In the genomic region with DNA sequence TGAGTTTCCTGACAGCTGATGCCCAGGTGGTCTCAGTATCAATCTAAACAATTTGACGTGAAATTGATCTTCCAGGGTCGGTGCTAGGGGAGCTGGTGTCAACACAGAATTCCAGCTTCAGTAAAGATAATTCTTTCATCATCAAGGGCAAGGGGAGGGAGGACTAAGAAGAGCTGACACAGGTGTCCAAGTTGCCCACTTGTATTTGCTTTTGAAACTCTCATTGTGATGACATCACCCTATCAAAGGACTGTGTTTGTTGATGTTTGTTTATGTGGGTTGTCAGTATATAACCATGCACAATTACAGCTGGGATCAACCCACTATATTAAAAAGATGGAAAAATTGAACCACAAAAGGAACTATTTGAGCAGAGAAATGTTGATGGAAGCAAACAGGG, we compare ENCODE assay signal across 26 cellular contexts. TPM values are rescaled to one million over a fixed set of nuclear protein-coding genes. Genes with fewer than 3 reads are reported as not detected.
"Had no signal": no experiment of that assay in that cellular context is flagged by ENCODE, and none has a peak within 500 bp of the region (broad histone marks: within the 10 kb centered on the region; RNA-seq: fewer than 3 reads in every experiment).

No MANE protein-coding gene starts in this region.

- H3K36me3 ChIP-seq: esophagus squamous epithelium, gastrocnemius medialis, neutrophil, pancreas, thyroid gland, upper lobe of right lung, WERI-Rb-1 had no signal

- H3K4me1 ChIP-seq: esophagus squamous epithelium, gastrocnemius medialis, thyroid gland, upper lobe of right lung had no signal

- FAIRE-seq: islet of Langerhans, pancreas, TTC549 had no signal

- DNase-seq: activated CD4-positive, alpha-beta T cell treated with anti-CD3 and anti-CD28 coated beads, Interleukin-2, amount 10 ng/mL, durations not matched to agents 7 days and 5 days; activated CD4-positive, CD25-positive, alpha-beta regulatory T cell treated with anti-CD3 and anti-CD28 coated beads, Interleukin-2, amount 50 U/mL, for 72 hours; activated CD8-positive, alpha-beta memory T cell treated with anti-CD3 and anti-CD28 coated beads, Interleukin-2, amount 10 ng/mL, durations not matched to agents 7 days and 5 days; activated CD8-positive, alpha-beta T cell treated with anti-CD3 and anti-CD28 coated beads for 36 hours; activated gamma-delta T cell; activated naive CD4-positive, alpha-beta T cell treated with anti-CD3 and anti-CD28 coated beads, Interleukin-2, amount 50 U/mL, for 16 hours; activated naive CD8-positive, alpha-beta T cell treated with anti-CD3 and anti-CD28 coated beads, Interleukin-2, amount 50 U/mL, for 24 hours; activated T-cell treated with anti-CD3 and anti-CD28 coated beads for 4 hours; cerebellar nuclear complex; esophagus squamous epithelium; gastrocnemius medialis; hypothalamus; midbrain; natural killer cell; pancreas; right cardiac atrium; stimulated activated CD4-positive, alpha-beta T cell treated with anti-CD3 and anti-CD28 coated beads, Interleukin-12 subunit alpha, Interleukin-12 subunit beta, amount 100 ng/mL, for 4 hours; stimulated activated CD4-positive, alpha-beta T cell treated with anti-CD3 and anti-CD28 coated beads, Interleukin-4, amount 100 ng/mL, for 4 hours; stimulated activated naive CD8-positive, alpha-beta T cell treated with anti-CD3 and anti-CD28 coated beads, Interleukin-15, Interleukin-2, amounts not matched to agents 100 U/mL and 50 U/mL, for 24 hours; thyroid gland; upper lobe of right lung; WERI-Rb-1 had no signal

- H3K9me3 ChIP-seq: esophagus squamous epithelium, gastrocnemius medialis, neutrophil, pancreas, thyroid gland, upper lobe of right lung had no signal

- H3K4me3 ChIP-seq: coronary artery, esophagus squamous epithelium, gastrocnemius medialis, pancreas, thyroid gland, upper lobe of right lung had no signal

- ATAC-seq: activated CD8-positive, alpha-beta memory T cell treated with anti-CD3 and anti-CD28 coated beads, Interleukin-2, amount 10 ng/mL, durations not matched to agents 7 days and 5 days; activated CD8-positive, alpha-beta T cell treated with anti-CD3 and anti-CD28 coated beads for 36 hours; activated naive CD8-positive, alpha-beta T cell treated with anti-CD3 and anti-CD28 coated beads, Interleukin-2, amount 50 U/mL, for 24 hours; gastrocnemius medialis; natural killer cell; right cardiac atrium; stimulated activated naive CD8-positive, alpha-beta T cell treated with anti-CD3 and anti-CD28 coated beads, Interleukin-15, Interleukin-2, amounts not matched to agents 100 U/mL and 50 U/mL, for 24 hours; upper lobe of right lung had no signal

- H3K27ac ChIP-seq: coronary artery, esophagus squamous epithelium, gastrocnemius medialis, neutrophil, pancreas, thyroid gland, upper lobe of right lung, WERI-Rb-1 had no signal

RNA-seq across cellular contexts. Expression of a gene that starts 48.8 kb away (rescaled TPM):
- polyA plus RNA-seq: pancreas, right cardiac atrium had no signal
